ENCODE assay signal across 30 cellular contexts in the genomic region with DNA sequence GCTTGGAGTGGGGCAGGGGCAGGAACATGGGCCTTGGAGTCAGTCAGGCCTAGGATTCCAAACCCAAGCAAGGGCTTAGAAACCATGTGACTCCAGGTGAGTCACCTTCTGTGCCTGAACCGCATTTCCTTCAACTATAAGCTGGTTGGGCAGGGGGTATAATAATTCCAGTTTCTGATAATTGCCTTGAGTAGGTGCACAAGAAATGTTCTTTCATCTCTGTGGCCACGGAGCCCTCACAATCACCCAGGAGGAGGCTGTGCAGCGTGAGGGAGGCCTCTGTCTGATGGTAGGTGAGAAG.
DNase-seq lines count a peak whose midpoint lies in the region; ATAC-seq and TF ChIP-seq lines count a peak whose summit lies in the region.
"Had no signal": no experiment of that assay in that cellular context is flagged by ENCODE, and none has a peak within 500 bp of the region (broad histone marks: within the 10 kb centered on the region; RNA-seq: fewer than 3 reads in every experiment).

No MANE protein-coding gene starts in this region.

- H3K27me3 Mint-ChIP-seq in brain (peaks cover 66% of the 10 kb centered on the region), nephron (ENCODE audit: low read depth) (no peaks in the 10 kb centered on the region)

- no peak for TF ChIP-seq POLR2A in vagina (IDR thresholded peaks at IDR 0.05)

- peak overlapping the region in 3 of 5 experiments; percentile 45 to 85 (median 68) for H3K27ac Mint-ChIP-seq in brain
- peak overlapping the region; percentile 78 to 98 (median 97) for H3K27ac Mint-ChIP-seq in nephron
- H3K27ac Mint-ChIP-seq: activated CD4-positive, alpha-beta T cell treated with anti-CD3 and anti-CD28 coated beads, Interleukin-2, amount 10 ng/mL, durations not matched to agents 24 days and 14 days; activated T-cell treated with anti-CD3 and anti-CD28 coated beads, Interleukin-2, amount 50 U/mL, for 24 hours; CD8-positive, alpha-beta memory T cell; H9; immature natural killer cell; natural killer cell had no signal

- WGBS in heart right ventricle, 2 donors = 92 to 96% methylated on average over 3 of the region's 3 CpGs

- H3K4me1 ChIP-seq in heart right ventricle (peaks cover 35 to 70% (median 63%) of the 10 kb centered on the region in 9 donors), vagina (peaks cover 84% of the 10 kb centered on the region)

- H3K27me3 ChIP-seq in heart right ventricle (peaks cover 0 to 7% (median 0%) of the 10 kb centered on the region in 7 donors), vagina (no peaks in the 10 kb centered on the region)
- H3K27me3 ChIP-seq: brain microvascular endothelial cell, MG63 had no signal

- no peaks in the 10 kb centered on the region for H3K9me3 ChIP-seq in heart right ventricle
- no peaks in the 10 kb centered on the region for H3K9me3 ChIP-seq in vagina
- H3K9me3 ChIP-seq: lower lobe of right lung, MG63 had no signal

- H3K4me3 ChIP-seq in heart right ventricle = no peak overlapping the region
- no peak overlapping the region for H3K4me3 ChIP-seq in vagina
- H3K4me3 ChIP-seq: lower lobe of right lung, MG63, PC-9 had no signal

- H3K4me3 Mint-ChIP-seq in brain = no peak overlapping the region
- H3K4me3 Mint-ChIP-seq in nephron = no peak overlapping the region
- H3K4me3 Mint-ChIP-seq: activated CD4-positive, alpha-beta T cell treated with anti-CD3 and anti-CD28 coated beads, Interleukin-2, amount 10 ng/mL, durations not matched to agents 24 days and 14 days; activated T-cell treated with anti-CD3 and anti-CD28 coated beads, Interleukin-2, amount 50 U/mL, for 24 hours; CD8-positive, alpha-beta memory T cell; H9; immature natural killer cell; natural killer cell had no signal

- H3K36me3 ChIP-seq in heart right ventricle (no peaks in the 10 kb centered on the region), vagina (no peaks in the 10 kb centered on the region)
- H3K36me3 ChIP-seq: brain microvascular endothelial cell, lower lobe of right lung, MG63 had no signal

- DNase-seq in heart right ventricle = no peak
- no peak for DNase-seq in cardiac septum (ENCODE audit: low spot score)
- no peak for DNase-seq in vagina (ENCODE audit: extremely low spot score in 2 of 2)
- DNase-seq in activated gamma-delta T cell treated with Interleukin-2 at 50 U/mL for 16 hours = no peak
- DNase-seq: activated CD4-positive, alpha-beta T cell treated with anti-CD3 and anti-CD28 coated beads, Interleukin-2, amount 10 ng/mL, durations not matched to agents 24 days and 14 days; activated naive CD4-positive, alpha-beta T cell; activated T-cell treated with anti-CD3 and anti-CD28 coated beads, Interleukin-2, amount 50 U/mL, for 24 hours; brain microvascular endothelial cell; CD8-positive, alpha-beta memory T cell; effector memory CD4-positive, alpha-beta T cell; erythroblast; foreskin melanocyte; GDM1; H9; hippocampal formation; immature natural killer cell; KBM-7; lower lobe of right lung; MG63; natural killer cell; NCI-H1930; NCI-H524 treated with DMSO at 0.1 percent for 48 hours; PC-9; SHP77 treated with DMSO at 0.1 percent for 48 hours; T-helper 9 cell had no signal

- H3K4me1 Mint-ChIP-seq in brain = peaks cover 59% of the 10 kb centered on the region
- peaks cover 58% of the 10 kb centered on the region for H3K4me1 Mint-ChIP-seq in nephron
- H3K4me1 Mint-ChIP-seq: activated CD4-positive, alpha-beta T cell treated with anti-CD3 and anti-CD28 coated beads, Interleukin-2, amount 10 ng/mL, durations not matched to agents 24 days and 14 days; CD8-positive, alpha-beta memory T cell; immature natural killer cell; natural killer cell had no signal

- no peak for ATAC-seq in heart right ventricle
- ATAC-seq in HG02938 (IDR thresholded peaks at IDR 0.05; ENCODE audit: unreplicated experiment) = no peak
- ATAC-seq in GM19035 (IDR thresholded peaks at IDR 0.05; ENCODE audit: unreplicated experiment) = no peak
- ATAC-seq: lower lobe of right lung had no signal

- intact Hi-C loops in heart right ventricle (cut with DNase I) (no loop called here), cardiac septum (cut with DNase I) (no loop called here), vagina (cut with DNase I) (no loop called here)

- H3K9me3 Mint-ChIP-seq in brain (no peaks in the 10 kb centered on the region), nephron (no peaks in the 10 kb centered on the region)
- H3K9me3 Mint-ChIP-seq: activated CD4-positive, alpha-beta T cell treated with anti-CD3 and anti-CD28 coated beads, Interleukin-2, amount 10 ng/mL, durations not matched to agents 24 days and 14 days; activated T-cell treated with anti-CD3 and anti-CD28 coated beads, Interleukin-2, amount 50 U/mL, for 24 hours; CD8-positive, alpha-beta memory T cell; H9; natural killer cell had no signal

- H3K36me3 Mint-ChIP-seq in brain = no peaks in the 10 kb centered on the region
- H3K36me3 Mint-ChIP-seq in nephron (ENCODE audit: low read depth) = no peaks in the 10 kb centered on the region
- H3K36me3 Mint-ChIP-seq: CD8-positive, alpha-beta memory T cell; immature natural killer cell; natural killer cell had no signal

- peak overlapping the region in 8 of 10 donors; percentile 35 to 92 (median 82) for H3K27ac ChIP-seq in heart right ventricle
- H3K27ac ChIP-seq in vagina = peak overlapping the region; percentile 77
- H3K27ac ChIP-seq: brain microvascular endothelial cell, lower lobe of right lung, PC-9, VCaP had no signal

- TF ChIP-seq CTCF in heart right ventricle (IDR thresholded peaks at IDR 0.05) = no peak
- no peak for TF ChIP-seq CTCF in brain (conservative IDR thresholded peaks at IDR 0.05)
- no peak for TF ChIP-seq CTCF in nephron (IDR thresholded peaks at IDR 0.05; ENCODE audit: unreplicated experiment in 3 of 3)
- TF ChIP-seq CTCF in vagina (IDR thresholded peaks at IDR 0.05) = no peak
